ENCODE assay signal across 8 cellular contexts in genomic region chr2:73175663-73176204, GRCh38. TPM values are rescaled to one million over a fixed set of nuclear protein-coding genes. Genes with fewer than 3 reads are reported as not detected.
DNase-seq lines count a peak whose midpoint lies in the region; ATAC-seq and TF ChIP-seq lines count a peak whose summit lies in the region.

No MANE protein-coding gene starts in this region.

- no peak for TF ChIP-seq CTCF in colonic mucosa (IDR thresholded peaks at IDR 0.05)

- no peak overlapping the region for H3K27ac ChIP-seq in colonic mucosa

- no peaks in the 10 kb centered on the region for H3K4me1 ChIP-seq in colonic mucosa

- H3K27me3 ChIP-seq in colonic mucosa: peaks cover 18% of the 10 kb centered on the region

- H3K4me3 ChIP-seq in colonic mucosa: peak overlapping the region; percentile 51

- H3K9me3 ChIP-seq in colonic mucosa: no peaks in the 10 kb centered on the region

- peak; percentile 51 for DNase-seq in G401 (ENCODE audit: low spot score)
- peak; percentile 60 for DNase-seq in NAMALWA (ENCODE audit: low spot score)
- DNase-seq in activated CD4-positive, alpha-beta T cell treated with anti-CD3 and anti-CD28 coated beads for 48 hours: peak; percentile 86
- peak; percentile 80 for DNase-seq in colonic mucosa
- peak; percentile 49 for DNase-seq in kidney tubule cell (ENCODE audit: low spot score)
- peak; percentile 53 to 63 for DNase-seq in stimulated activated CD4-positive, alpha-beta T cell treated with anti-CD3 and anti-CD28 coated beads, Interleukin-1b, Interleukin-23, amount 100 ng/mL, for 4 hours (ENCODE audit: low read depth in 2 of 2)
- DNase-seq in DMS114 treated with DMSO at 0.1 percent for 48 hours (lab: John Stamatoyannopoulos, UW; ENCODE audit: unreplicated experiment): no peak

- H3K9ac ChIP-seq in colonic mucosa (ENCODE audit: low read depth in 2 of 2, low read length in 2 of 2): peak overlapping the region; percentile 34 to 63

- in situ Hi-C loops in G401 (cut with HindIII; ENCODE audit: low sequenced_read_pairs): no loop called here

- intact Hi-C loops in colonic mucosa (cut with DNase I): loop anchor here (5.0 kb wide), 2 partner anchors 183 to 283 kb away; no protein-coding TSS in a partner anchor

- no peaks in the 10 kb centered on the region for H3K36me3 ChIP-seq in colonic mucosa

- ATAC-seq in HG02588 (IDR thresholded peaks at IDR 0.05; ENCODE audit: unreplicated experiment): no peak

RNA-seq across cellular contexts. Expression of gene NOTO, which starts 26.6 kb away (rescaled TPM):
- not detected in 2 replicates for total RNA-seq in G401 (2014; rRNA removed; shearing (Covaris generic))
- not detected for total RNA-seq in colonic mucosa

RNA-seq across cellular contexts. Expression of gene SMYD5, which starts 38.3 kb away (rescaled TPM):
- 40.0 and 40.5 TPM in 2 replicates for total RNA-seq in G401 (2014; rRNA removed; shearing (Covaris generic))
- total RNA-seq in colonic mucosa: 10 to 100 TPM in 1 of 2 donors, 1 to 10 TPM in 1; 9.4 to 18.9 TPM

RNA-seq across cellular contexts. Expression of gene PRADC1, which starts 57.3 kb away (rescaled TPM):
- 21.9 and 33.7 TPM in 2 replicates for total RNA-seq in G401 (2014; rRNA removed; shearing (Covaris generic))
- total RNA-seq in colonic mucosa: 10 to 100 TPM; 36.2 to 47.5 TPM

RNA-seq across cellular contexts. Expression of gene CCT7, which starts 58.4 kb away (rescaled TPM):
- total RNA-seq in G401 (2014; rRNA removed; shearing (Covaris generic)): 797 and 982 TPM in 2 replicates
- total RNA-seq in colonic mucosa: 100 to 1,000 TPM; 147 to 353 TPM
